Comparison of ENCODE assay signal across 15 cellular contexts in the genomic region with DNA sequence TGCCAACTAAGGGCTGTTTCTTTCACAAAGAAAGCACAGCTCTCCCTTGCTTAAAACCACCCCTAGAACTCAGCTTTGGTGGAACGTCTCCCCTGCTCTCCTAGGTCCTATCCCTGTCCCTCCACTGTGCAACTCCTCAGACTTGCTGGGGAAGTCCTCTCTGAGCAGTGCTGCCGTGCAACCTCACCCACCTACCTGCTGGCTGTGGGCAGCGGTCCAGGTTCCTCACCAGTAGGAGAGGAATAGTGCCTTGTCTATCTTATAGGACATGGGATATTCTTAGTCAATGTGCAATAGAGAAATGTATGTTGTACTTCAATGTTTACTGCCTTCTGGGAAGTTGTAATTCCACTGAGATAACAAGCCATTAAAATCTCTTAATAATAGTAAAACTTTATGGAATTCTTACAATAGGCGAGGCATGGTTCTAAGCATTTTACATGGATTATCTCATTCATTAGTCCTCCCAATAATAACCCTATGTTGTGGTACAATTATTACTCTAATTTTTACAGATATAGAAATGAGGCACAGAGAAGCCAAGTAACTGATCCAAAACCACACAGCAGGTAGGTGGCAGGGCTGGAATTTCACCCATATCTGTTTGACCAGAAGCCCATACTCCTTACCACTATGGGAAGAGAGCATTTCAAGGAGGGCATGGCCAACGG. TPM values are rescaled to one million over a fixed set of nuclear protein-coding genes. Genes with fewer than 3 reads are reported as not detected.
DNase-seq lines count a peak whose midpoint lies in the region; ATAC-seq, FAIRE-seq and TF ChIP-seq lines count a peak whose summit lies in the region.
"Had no signal": no experiment of that assay in that cellular context is flagged by ENCODE, and none has a peak within 500 bp of the region (broad histone marks: within the 10 kb centered on the region; RNA-seq: fewer than 3 reads in every experiment).

No MANE protein-coding gene starts in this region.

- H3K9me3 ChIP-seq in right atrium auricular region, result no peaks in the 10 kb centered on the region
- H3K9me3 ChIP-seq in psoas muscle, result no peaks in the 10 kb centered on the region
- H3K9me3 ChIP-seq: colonic mucosa had no signal

- H3K36me3 ChIP-seq in right atrium auricular region (peaks cover 7% of the 10 kb centered on the region), psoas muscle (ENCODE audit: insufficient read depth in 1 of 2, low read depth in 1 of 2) (no peaks in the 10 kb centered on the region)
- H3K36me3 ChIP-seq: colonic mucosa had no signal

- TF ChIP-seq POLR2A in H54 (IDR thresholded peaks at IDR 0.05; ENCODE audit: low read depth, low read length), result no peak

- POLR2A ChIA-PET in activated CD4-positive, alpha-beta memory T cell treated with anti-CD3 and anti-CD28 coated beads for 36 hours (lab: Charles Lee), result no interaction called here

- peak overlapping the region; percentile 92 to 95 for H3K27ac ChIP-seq in right atrium auricular region
- peak overlapping the region; percentile 92 for H3K27ac ChIP-seq in psoas muscle

- H3K27me3 ChIP-seq in right atrium auricular region, result no peaks in the 10 kb centered on the region
- no peaks in the 10 kb centered on the region for H3K27me3 ChIP-seq in psoas muscle (ENCODE audit: insufficient read depth in 3 of 3, low read length in 2 of 3)
- H3K27me3 ChIP-seq: colonic mucosa had no signal

- DNase-seq in left ventricle myocardium superior (peak; percentile 46), cardiac septum (ENCODE audit: low spot score) (no peak), right atrium auricular region (ENCODE audit: low spot score) (no peak), psoas muscle (peak in 1 of 2 donors; percentile 56), NK-92 (lab: John Stamatoyannopoulos, UW; ENCODE audit: unreplicated experiment) (no peak), H54 (ENCODE audit: insufficient read length, low spot score) (no peak)
- no peak for DNase-seq in activated CD4-positive, alpha-beta memory T cell treated with anti-CD3 and anti-CD28 coated beads for 36 hours
- DNase-seq: activated naive CD4-positive, alpha-beta T cell treated with Interleukin-2 at 50 U/mL for 16 hours; colonic mucosa; DMS79; GOT3; NCI-H1105; NCI-H446 had no signal

- ATAC-seq in left ventricle myocardium superior (no peak), psoas muscle (no peak), HG03378 (IDR thresholded peaks at IDR 0.05; ENCODE audit: unreplicated experiment) (no peak)
- ATAC-seq: GM12878 had no signal

- H3K4me1 ChIP-seq in right atrium auricular region (peaks cover 0 to 79% of the 10 kb centered on the region in 2 donors), psoas muscle (peaks cover 50% of the 10 kb centered on the region)

- H3K9me3 Mint-ChIP-seq in activated CD4-positive, alpha-beta memory T cell treated with anti-CD3 and anti-CD28 coated beads for 36 hours, result no peaks in the 10 kb centered on the region

- intact Hi-C loops in left ventricle myocardium superior (cut with micrococcal nuclease), result no loop called here
- intact Hi-C loops in cardiac septum (cut with DNase I), result loop anchor here (2.0 to 10.0 kb wide), 2 partner anchors 31 to 273 kb away; partner anchors contain the start of gene HEG1
- intact Hi-C loops in psoas muscle (cut with DNase I), result loop anchor here in 1 of 2 donors (1.0 kb wide), 1 partner anchor 53 kb away; no protein-coding TSS in a partner anchor
- intact Hi-C loops in activated CD4-positive, alpha-beta memory T cell treated with anti-CD3 and anti-CD28 coated beads for 36 hours (cut with micrococcal nuclease), result no loop called here

- peaks cover 6% of the 10 kb centered on the region for H3K27me3 Mint-ChIP-seq in activated CD4-positive, alpha-beta memory T cell treated with anti-CD3 and anti-CD28 coated beads for 36 hours

- 69 to 79% (median 69%) methylated on average over 5 of the region's 5 CpGs for WGBS in psoas muscle, 3 donors

- no peak overlapping the region for H3K4me3 Mint-ChIP-seq in activated CD4-positive, alpha-beta memory T cell treated with anti-CD3 and anti-CD28 coated beads for 36 hours

- no peaks in the 10 kb centered on the region for H3K36me3 Mint-ChIP-seq in activated CD4-positive, alpha-beta memory T cell treated with anti-CD3 and anti-CD28 coated beads for 36 hours

- no peak overlapping the region for H3K4me3 ChIP-seq in right atrium auricular region
- no peak overlapping the region for H3K4me3 ChIP-seq in psoas muscle
- H3K4me3 ChIP-seq: colonic mucosa, GM12878 had no signal

- no peak for TF ChIP-seq CTCF in right atrium auricular region (IDR thresholded peaks at IDR 0.05)
- TF ChIP-seq CTCF in psoas muscle (IDR thresholded peaks at IDR 0.05), result no peak

- CTCF ChIA-PET in activated CD4-positive, alpha-beta memory T cell treated with anti-CD3 and anti-CD28 coated beads for 36 hours (lab: Charles Lee), result interaction anchor here (1.7 to 3.7 kb wide), 2 partner anchors 21 to 23 kb away, joined by 3 to 18 read pairs; no protein-coding TSS in a partner anchor

- peaks cover 8% of the 10 kb centered on the region for H3K4me1 Mint-ChIP-seq in activated CD4-positive, alpha-beta memory T cell treated with anti-CD3 and anti-CD28 coated beads for 36 hours (ENCODE audit: low read depth)

- no peak for FAIRE-seq in H54 (lab: Jason Lieb, UNC)
- FAIRE-seq: GM12878 had no signal

- no peak overlapping the region for H3K27ac Mint-ChIP-seq in activated CD4-positive, alpha-beta memory T cell treated with anti-CD3 and anti-CD28 coated beads for 36 hours

RNA-seq across cellular contexts. Expression of gene UMPS, which starts 51.6 kb away (rescaled TPM):
- total RNA-seq in left ventricle myocardium superior (7.1 TPM), cardiac septum (13.5 TPM), right atrium auricular region (10 to 100 TPM in 1 of 2 donors, 1 to 10 TPM in 1; 6.6 to 14.3 TPM), psoas muscle (1 to 10 TPM; 4.2 to 9.2 (median 6.3) TPM)
- 1 to 10 TPM; 3.6 to 6.9 (median 6.6) TPM for polyA plus RNA-seq in psoas muscle
- 10 to 100 TPM; 40.9 to 48.1 TPM for total RNA-seq in activated CD4-positive, alpha-beta memory T cell treated with anti-CD3 and anti-CD28 coated beads for 36 hours
